Comparison of ENCODE assay signal across 16 cellular contexts in genomic region chr1:198605880-198606458, GRCh38. TPM values are rescaled to one million over a fixed set of nuclear protein-coding genes. Genes with fewer than 3 reads are reported as not detected.
A peak's percentile ranks its signal among the peaks of the same experiment; 100 is the strongest.
DNase-seq lines count a peak whose midpoint lies in the region; ATAC-seq and TF ChIP-seq lines count a peak whose summit lies in the region.
"Had no signal": no experiment of that assay in that cellular context is flagged by ENCODE, and none has a peak within 500 bp of the region (broad histone marks: within the 10 kb centered on the region; RNA-seq: fewer than 3 reads in every experiment).

No MANE protein-coding gene starts in this region.

- no peak overlapping the region for H3K4me2 ChIP-seq in SK-N-SH
- peak overlapping the region; percentile 62 for H3K4me2 ChIP-seq in neural progenitor cell

- H3K4me3 Mint-ChIP-seq in neural progenitor cell = peak overlapping the region; percentile 33
- H3K4me3 Mint-ChIP-seq: effector memory CD8-positive, alpha-beta T cell had no signal

- H3K27ac Mint-ChIP-seq in neural progenitor cell = peak overlapping the region; percentile 47

- H3K9me3 ChIP-seq in SK-N-SH (no peaks in the 10 kb centered on the region), neural progenitor cell (ENCODE audit: low read depth) (no peaks in the 10 kb centered on the region)

- in situ Hi-C loops in astrocyte of the cerebellum (cut with HindIII; ENCODE audit: low sequenced_read_pairs) = no loop called here

- H3K79me2 ChIP-seq in SK-N-SH (ENCODE audit: insufficient read depth) = no peaks in the 10 kb centered on the region
- H3K79me2 ChIP-seq in neural progenitor cell (ENCODE audit: low read depth) = no peaks in the 10 kb centered on the region

- peaks cover 32% of the 10 kb centered on the region for H3K4me1 Mint-ChIP-seq in neural progenitor cell

- H3K36me3 ChIP-seq in SK-N-SH (replicated peaks in 1 of 2; ENCODE audit: control insufficient read depth in 1 of 2, insufficient read depth in 2 of 2, low read length in 1 of 2) (no peaks in the 10 kb centered on the region), neural progenitor cell (no peaks in the 10 kb centered on the region)

- H2AFZ ChIP-seq in SK-N-SH (ENCODE audit: low read depth) (no peak overlapping the region), neural progenitor cell (replicated peaks) (no peak overlapping the region)

- H3F3A ChIP-seq in SK-N-SH (replicated peaks; ENCODE audit: insufficient read depth) (no peaks in the 10 kb centered on the region), neural progenitor cell (ENCODE audit: low read depth) (no peaks in the 10 kb centered on the region)

- 90% methylated on average over 5 of the region's 5 CpGs for WGBS in SK-N-SH (ENCODE audit: low lambda C conversion rate)

- TF ChIP-seq EP300 in SK-N-SH (IDR thresholded peaks at IDR 0.05; ENCODE audit: borderline replicate concordance in 1 of 2, low read depth in 1 of 2, low read length in 1 of 2) = no peak

- TF ChIP-seq CTCF in SK-N-SH (IDR thresholded peaks at IDR 0.05) (no peak), astrocyte of the cerebellum (IDR thresholded peaks at IDR 0.05; ENCODE audit: low read depth, low read length, missing control alignments) (no peak), neural progenitor cell (IDR thresholded peaks at IDR 0.05) (no peak)

- H3K36me3 Mint-ChIP-seq in neural progenitor cell = no peaks in the 10 kb centered on the region
- H3K36me3 Mint-ChIP-seq: brain had no signal

- H3K4me3 ChIP-seq in SK-N-SH (ENCODE audit: low read depth in 2 of 2, low read length in 1 of 2) (no peak overlapping the region), astrocyte of the cerebellum (ENCODE audit: low read depth, low read length) (no peak overlapping the region), neural progenitor cell (no peak overlapping the region)
- H3K4me3 ChIP-seq: GM12878 had no signal

- H3K27ac ChIP-seq in SK-N-SH (ENCODE audit: low read depth in 2 of 2, low read length in 1 of 2) (peak overlapping the region in 1 of 2 experiments; percentile 22; a peak in 2 of 4 replicates), neural progenitor cell (no peak overlapping the region)
- H3K27ac ChIP-seq: 22Rv1 had no signal

- H3K9me3 Mint-ChIP-seq in neural progenitor cell = peaks cover 3% of the 10 kb centered on the region

- H3K4me1 ChIP-seq in SK-N-SH (ENCODE audit: control insufficient read depth in 1 of 2, insufficient read depth in 2 of 2, low read depth in 1 of 2, low read length in 1 of 2) = peaks cover 0 to 13% of the 10 kb centered on the region in 2 experiments; a peak in 2 of 4 replicates
- peaks cover 15% of the 10 kb centered on the region for H3K4me1 ChIP-seq in neural progenitor cell

- POLR2A ChIA-PET in SK-N-SH (lab: Yijun Ruan, JAX) = no interaction called here

- no peaks in the 10 kb centered on the region for H3K9me2 ChIP-seq in SK-N-SH

- CTCF ChIA-PET in SK-N-SH (lab: Yijun Ruan, JAX) = interaction anchor here (1.0 kb wide), 1 partner anchor 1086 kb away, joined by 3 read pairs; no protein-coding TSS in a partner anchor

- peaks cover 5% of the 10 kb centered on the region for H3K27me3 Mint-ChIP-seq in neural progenitor cell (ENCODE audit: insufficient read depth, low read depth)
- H3K27me3 Mint-ChIP-seq: effector memory CD8-positive, alpha-beta T cell had no signal

- TF ChIP-seq RAD21 in SK-N-SH (IDR thresholded peaks at IDR 0.05; ENCODE audit: low read length) = no peak

- peak; percentile 74 for ATAC-seq in SK-N-SH treated with all-trans-retinoic acid at 6 μM for 48 hours
- ATAC-seq: effector memory CD8-positive, alpha-beta T cell; GM12878; left cardiac atrium had no signal

- H3K9ac ChIP-seq in SK-N-SH (no peak overlapping the region), neural progenitor cell (no peak overlapping the region)

- DNase-seq in SK-N-SH (no peak), NCI-H2227 treated with DMSO at 0.1 percent for 48 hours (lab: John Stamatoyannopoulos, UW) (peak; percentile 12), astrocyte of the cerebellum (ENCODE audit: low read depth) (peak; percentile 3), neural progenitor cell (ENCODE audit: low spot score) (peak; percentile 17), SKM-1 (lab: John Stamatoyannopoulos, UW; ENCODE audit: unreplicated experiment) (no peak), AG08395 (ENCODE audit: low spot score) (no peak)
- DNase-seq in NK-92 treated with Interleukin-12 subunit alpha and Interleukin-12 subunit beta, amount 100 ng/mL, for 24 hours (lab: John Stamatoyannopoulos, UW) = no peak
- DNase-seq: activated CD8-positive, alpha-beta memory T cell treated with anti-CD3 and anti-CD28 coated beads, Interleukin-2, amount 50 U/mL, for 48 hours; effector memory CD8-positive, alpha-beta T cell; left cardiac atrium; RPMI8226 had no signal

- H4K20me1 ChIP-seq in SK-N-SH (ENCODE audit: insufficient read depth) (no peaks in the 10 kb centered on the region), neural progenitor cell (ENCODE audit: low read depth) (no peaks in the 10 kb centered on the region)

- no peaks in the 10 kb centered on the region for H3K27me3 ChIP-seq in SK-N-SH (ENCODE audit: insufficient read depth)
- H3K27me3 ChIP-seq in neural progenitor cell = no peaks in the 10 kb centered on the region

TF ChIP-seq in SK-N-SH treated with all-trans-retinoic acid at 6 μM for 48 hours, 23 proteins besides CTCF, POLR2A, EP300 and RAD21 (continues in another document):
- no peak for TF ChIP-seq TCF4 (CRISPR knock-in tag; IDR thresholded peaks at IDR 0.05; ENCODE audit: borderline replicate concordance)
- TF ChIP-seq OSR1 (CRISPR knock-in tag; IDR thresholded peaks at IDR 0.05) = no peak
- no peak for TF ChIP-seq POU6F1 (CRISPR knock-in tag; IDR thresholded peaks at IDR 0.05; ENCODE audit: borderline replicate concordance, low read depth)

TF ChIP-seq in SK-N-SH, 30 proteins besides CTCF, POLR2A, EP300 and RAD21:
- TF ChIP-seq GATA2 (CRISPR knock-in tag; IDR thresholded peaks at IDR 0.05) (no peak), POLR2AphosphoS5 (IDR thresholded peaks at IDR 0.05; ENCODE audit: low read depth, low read length) (no peak), CHD2 (IDR thresholded peaks at IDR 0.05; ENCODE audit: low read length, partially characterized antibody) (no peak), ELF1 (IDR thresholded peaks at IDR 0.05) (no peak), SMC3 (IDR thresholded peaks at IDR 0.05; ENCODE audit: low read depth, low read length) (no peak), RXRA (IDR thresholded peaks at IDR 0.05; ENCODE audit: borderline replicate concordance, low read depth) (no peak), SIN3A (IDR thresholded peaks at IDR 0.05; ENCODE audit: borderline replicate concordance, low read depth, low read length) (no peak), IRF3 (IDR thresholded peaks at IDR 0.05; ENCODE audit: low read depth, low read length) (no peak), EZH2phosphoT487 (IDR thresholded peaks at IDR 0.05; ENCODE audit: borderline replicate concordance, low read depth) (no peak), FOXM1 (IDR thresholded peaks at IDR 0.05; ENCODE audit: low read depth) (no peak), USF1 (IDR thresholded peaks at IDR 0.05; ENCODE audit: borderline replicate concordance, low read depth) (no peak), GABPA (IDR thresholded peaks at IDR 0.05; ENCODE audit: low read depth) (no peak), JUND (IDR thresholded peaks at IDR 0.05) (no peak), MXI1 (IDR thresholded peaks at IDR 0.05; ENCODE audit: low read depth, low read length) (no peak), TEAD4 (IDR thresholded peaks at IDR 0.05; ENCODE audit: borderline replicate concordance, insufficient read depth) (no peak), RFX5 (IDR thresholded peaks at IDR 0.05; ENCODE audit: low read length) (no peak), FOXJ3 (CRISPR knock-in tag; IDR thresholded peaks at IDR 0.05) (no peak)

RNA-seq across cellular contexts. Expression of gene PTPRC, which starts 32.9 kb away (rescaled TPM):
- 0.03 and 0.11 TPM in 2 replicates for polyA plus RNA-seq in SK-N-SH (2012; rRNA removed)
- 0.05 and 0.06 TPM in 2 replicates for polyA plus RNA-seq in SK-N-SH (2012; cell fraction: cytosol; rRNA removed)
- 0.10 TPM in 1 of 2 replicates, not detected in the other for polyA plus RNA-seq in SK-N-SH (2012; cell fraction: nucleus; rRNA removed)
- total RNA-seq in neural progenitor cell (ENCODE audit: low replicate concordance) = not detected in 2 replicates
- total RNA-seq: glomerular endothelial cell had no signal

Comparison
In these comparisons a context has a peak if more than half of its experiments do, and no peak if none do; other contexts are left out.
1. DNase-seq: peak in NCI-H2227 treated with DMSO at 0.1 percent for 48 hours (single experiment), astrocyte of the cerebellum (single experiment) and neural progenitor cell (single experiment); none in SK-N-SH (single experiment), SKM-1 (single experiment), AG08395 (single experiment) and NK-92 treated with Interleukin-12 subunit alpha and Interleukin-12 subunit beta, amount 100 ng/mL, for 24 hours (single experiment).